ENCODE assay signal across 9 cellular contexts in genomic region chr22:23226497-23226850, GRCh38. TPM values are rescaled to one million over a fixed set of nuclear protein-coding genes. Genes with fewer than 3 reads are reported as not detected.
DNase-seq lines count a peak whose midpoint lies in the region; ATAC-seq and TF ChIP-seq lines count a peak whose summit lies in the region.
"Had no signal": no experiment of that assay in that cellular context is flagged by ENCODE, and none has a peak within 500 bp of the region (broad histone marks: within the 10 kb centered on the region; RNA-seq: fewer than 3 reads in every experiment).

No MANE protein-coding gene starts in this region.

- peaks cover 17% of the 10 kb centered on the region for H3K4me1 ChIP-seq in CD4-positive, CD25-positive, alpha-beta regulatory T cell (ENCODE audit: control insufficient read depth, insufficient read depth, low read length, poor library complexity, severe bottlenecking)
- H3K4me1 ChIP-seq in effector memory CD4-positive, alpha-beta T cell (ENCODE audit: control insufficient read depth, insufficient read depth, low read length, poor library complexity, severe bottlenecking), result peaks cover 51% of the 10 kb centered on the region
- H3K4me1 ChIP-seq in naive thymus-derived CD4-positive, alpha-beta T cell (ENCODE audit: control insufficient read depth in 2 of 2, insufficient read depth in 2 of 2, low read length in 2 of 2), result peaks cover 14 to 72% of the 10 kb centered on the region in 2 donors
- H3K4me1 ChIP-seq in smooth muscle cell (ENCODE audit: low read depth), result peaks cover 12% of the 10 kb centered on the region

- peaks cover 3 to 25% (median 7%) of the 10 kb centered on the region in 7 donors for H3K9me3 Mint-ChIP-seq in CD4-positive, CD25-positive, alpha-beta regulatory T cell
- peaks cover 0 to 38% (median 13%) of the 10 kb centered on the region in 11 donors for H3K9me3 Mint-ChIP-seq in naive thymus-derived CD4-positive, alpha-beta T cell

- no peak for DNase-seq in CD4-positive, CD25-positive, alpha-beta regulatory T cell
- DNase-seq in NCI-H69 (lab: John Stamatoyannopoulos, UW) (peak; percentile 49), GM03348 (ENCODE audit: low spot score) (no peak), smooth muscle cell (lab: John Stamatoyannopoulos, UW; ENCODE audit: unreplicated experiment) (no peak)
- no peak for DNase-seq in effector memory CD4-positive, alpha-beta T cell
- DNase-seq in naive thymus-derived CD4-positive, alpha-beta T cell, result no peak

- peak overlapping the region; percentile 53 for H3K27ac ChIP-seq in CD4-positive, CD25-positive, alpha-beta regulatory T cell (ENCODE audit: insufficient read depth, low read length, poor library complexity, severe bottlenecking)
- H3K27ac ChIP-seq in effector memory CD4-positive, alpha-beta T cell (ENCODE audit: insufficient read depth, low read length, poor library complexity, severe bottlenecking), result peak overlapping the region; percentile 31
- peak overlapping the region; percentile 67 for H3K27ac ChIP-seq in naive thymus-derived CD4-positive, alpha-beta T cell (ENCODE audit: low read depth, low read length)
- H3K27ac ChIP-seq in smooth muscle cell (ENCODE audit: low read depth), result no peak overlapping the region

- no peaks in the 10 kb centered on the region for H3K27me3 ChIP-seq in CD4-positive, CD25-positive, alpha-beta regulatory T cell (ENCODE audit: control insufficient read depth, insufficient read depth, low read length)
- H3K27me3 ChIP-seq in effector memory CD4-positive, alpha-beta T cell (replicated peaks; ENCODE audit: control insufficient read depth, insufficient read depth, low read length, poor library complexity, severe bottlenecking), result no peaks in the 10 kb centered on the region
- no peaks in the 10 kb centered on the region for H3K27me3 ChIP-seq in naive thymus-derived CD4-positive, alpha-beta T cell (ENCODE audit: control insufficient read depth in 2 of 2, insufficient read depth in 2 of 2, low read length in 2 of 2)
- H3K27me3 ChIP-seq in smooth muscle cell (ENCODE audit: low read depth), result no peaks in the 10 kb centered on the region
- H3K27me3 ChIP-seq: pancreas had no signal

- H3K27ac Mint-ChIP-seq in CD4-positive, CD25-positive, alpha-beta regulatory T cell, result peak overlapping the region; percentile 17 to 90 (median 80)
- peak overlapping the region; percentile 69 to 96 (median 82) for H3K27ac Mint-ChIP-seq in naive thymus-derived CD4-positive, alpha-beta T cell

- H3K4me2 ChIP-seq in smooth muscle cell, result no peak overlapping the region

- no peak overlapping the region for H3K4me3 ChIP-seq in CD4-positive, CD25-positive, alpha-beta regulatory T cell (ENCODE audit: low read depth, low read length)
- no peak overlapping the region for H3K4me3 ChIP-seq in effector memory CD4-positive, alpha-beta T cell (ENCODE audit: insufficient read depth, low read depth, low read length, poor library complexity, severe bottlenecking)
- H3K4me3 ChIP-seq in naive thymus-derived CD4-positive, alpha-beta T cell (ENCODE audit: low read length), result no peak overlapping the region
- H3K4me3 ChIP-seq in smooth muscle cell, result no peak overlapping the region
- H3K4me3 ChIP-seq: pancreas had no signal

- H3K4me1 Mint-ChIP-seq in CD4-positive, CD25-positive, alpha-beta regulatory T cell, result peaks cover 10 to 68% (median 31%) of the 10 kb centered on the region in 4 donors
- peaks cover 56 to 99% (median 92%) of the 10 kb centered on the region in 7 donors for H3K4me1 Mint-ChIP-seq in naive thymus-derived CD4-positive, alpha-beta T cell

- H3K36me3 ChIP-seq in CD4-positive, CD25-positive, alpha-beta regulatory T cell (ENCODE audit: control insufficient read depth, insufficient read depth, low read length), result no peaks in the 10 kb centered on the region
- H3K36me3 ChIP-seq in effector memory CD4-positive, alpha-beta T cell (ENCODE audit: control insufficient read depth, insufficient read depth, low read length), result no peaks in the 10 kb centered on the region
- no peaks in the 10 kb centered on the region for H3K36me3 ChIP-seq in naive thymus-derived CD4-positive, alpha-beta T cell (ENCODE audit: control insufficient read depth in 2 of 3, insufficient read depth in 3 of 3, low read length in 3 of 3)
- H3K36me3 ChIP-seq in smooth muscle cell (ENCODE audit: low read depth), result peaks cover 6% of the 10 kb centered on the region
- H3K36me3 ChIP-seq: pancreas had no signal

- H3K9me3 ChIP-seq in CD4-positive, CD25-positive, alpha-beta regulatory T cell (ENCODE audit: control insufficient read depth in 2 of 2, low read length in 2 of 2), result peaks cover 19 to 27% of the 10 kb centered on the region in 2 experiments
- H3K9me3 ChIP-seq in effector memory CD4-positive, alpha-beta T cell (ENCODE audit: control insufficient read depth, low read length), result peaks cover 5% of the 10 kb centered on the region
- H3K9me3 ChIP-seq in naive thymus-derived CD4-positive, alpha-beta T cell (ENCODE audit: control insufficient read depth in 2 of 3, low read length in 3 of 3), result peaks cover 0 to 12% (median 0%) of the 10 kb centered on the region in 3 experiments
- H3K9me3 ChIP-seq in smooth muscle cell (replicated peaks; ENCODE audit: low read depth), result peaks cover 12% of the 10 kb centered on the region
- H3K9me3 ChIP-seq: pancreas had no signal

- POLR2A ChIA-PET in naive thymus-derived CD4-positive, alpha-beta T cell (lab: Charles Lee), result interaction anchor here (0.7 to 3.2 kb wide), 10 partner anchors 9 to 927 kb away, joined by 3 to 16 read pairs (median 6); partner anchors contain the start of gene BCR

- CTCF ChIA-PET in naive thymus-derived CD4-positive, alpha-beta T cell (lab: Charles Lee), result interaction anchor here (0.9 to 1.6 kb wide), 3 partner anchors 17 to 20 kb away, joined by 3 to 6 read pairs (median 5); no protein-coding TSS in a partner anchor

- H3F3A ChIP-seq in smooth muscle cell (ENCODE audit: low read depth), result no peaks in the 10 kb centered on the region

- intact Hi-C loops in naive thymus-derived CD4-positive, alpha-beta T cell (cut with micrococcal nuclease), result loop anchor here in 1 of 2 donors (1.0 kb wide), 3 partner anchors 10 to 46 kb away; partner anchors contain the start of gene BCR

- peaks cover 29% of the 10 kb centered on the region for H3K36me3 Mint-ChIP-seq in CD4-positive, CD25-positive, alpha-beta regulatory T cell
- H3K36me3 Mint-ChIP-seq in naive thymus-derived CD4-positive, alpha-beta T cell, result peaks cover 0 to 38% (median 31%) of the 10 kb centered on the region in 5 donors

- H3K4me3 Mint-ChIP-seq in CD4-positive, CD25-positive, alpha-beta regulatory T cell, result peak overlapping the region; percentile 3 to 74 (median 24)
- H3K4me3 Mint-ChIP-seq in naive thymus-derived CD4-positive, alpha-beta T cell, result peak overlapping the region; percentile 31 to 83 (median 72)

- peaks cover 63% of the 10 kb centered on the region for H3K79me2 ChIP-seq in smooth muscle cell (ENCODE audit: low read depth)

- H3K9ac ChIP-seq in smooth muscle cell (ENCODE audit: low read depth), result no peak overlapping the region

- no peaks in the 10 kb centered on the region for H3K27me3 Mint-ChIP-seq in CD4-positive, CD25-positive, alpha-beta regulatory T cell
- H3K27me3 Mint-ChIP-seq in naive thymus-derived CD4-positive, alpha-beta T cell, result no peaks in the 10 kb centered on the region

- TF ChIP-seq CTCF in smooth muscle cell (IDR thresholded peaks at IDR 0.05; ENCODE audit: borderline replicate concordance, insufficient read depth, poor library complexity, severe bottlenecking), result no peak

- H4K20me1 ChIP-seq in smooth muscle cell (ENCODE audit: low read depth), result peaks cover 91% of the 10 kb centered on the region

- H2AFZ ChIP-seq in smooth muscle cell (ENCODE audit: low read depth), result no peak overlapping the region

- no peak for ATAC-seq in CD4-positive, CD25-positive, alpha-beta regulatory T cell (ENCODE audit: low read depth in 2 of 2)
- ATAC-seq in naive thymus-derived CD4-positive, alpha-beta T cell, result no peak
- ATAC-seq in GM21390 (IDR thresholded peaks at IDR 0.05; ENCODE audit: unreplicated experiment), result no peak
- ATAC-seq in HG03159 (IDR thresholded peaks at IDR 0.05; ENCODE audit: unreplicated experiment), result no peak

RNA-seq across cellular contexts. Expression of gene BCR, which starts 46.2 kb away (rescaled TPM):
- total RNA-seq in CD4-positive, CD25-positive, alpha-beta regulatory T cell, result 66.3 TPM
- 1 to 10 TPM; 2.6 to 7.1 (median 2.8) TPM for polyA plus RNA-seq in CD4-positive, CD25-positive, alpha-beta regulatory T cell
- total RNA-seq in naive thymus-derived CD4-positive, alpha-beta T cell, result 100 to 1,000 TPM in 1 of 5 experiments, 10 to 100 TPM in 4; 56.2 to 103 (median 94.3) TPM
- 10 to 100 TPM in 1 of 2 donors, 1 to 10 TPM in 1; 6.1 to 19.1 TPM for polyA plus RNA-seq in naive thymus-derived CD4-positive, alpha-beta T cell
- total RNA-seq in smooth muscle cell, result 11.1 and 15.4 TPM in 2 replicates
- 13.4 and 15.0 TPM in 2 replicates for polyA plus RNA-seq in smooth muscle cell
